ENCODE assay signal across 22 cellular contexts in genomic region chr10:6115411-6115800, GRCh38. TPM values are rescaled to one million over a fixed set of nuclear protein-coding genes. Genes with fewer than 3 reads are reported as not detected.
DNase-seq lines count a peak whose midpoint lies in the region; ATAC-seq and TF ChIP-seq lines count a peak whose summit lies in the region.
"Had no signal": no experiment of that assay in that cellular context is flagged by ENCODE, and none has a peak within 500 bp of the region (broad histone marks: within the 10 kb centered on the region; RNA-seq: fewer than 3 reads in every experiment).

No MANE protein-coding gene starts in this region.

- peaks cover 33 to 59% (median 51%) of the 10 kb centered on the region in 5 donors for H3K36me3 ChIP-seq in subcutaneous abdominal adipose tissue (ENCODE audit: control insufficient read depth in 5 of 5, insufficient read depth in 5 of 5, low read length in 5 of 5)

- DNase-seq in activated naive CD4-positive, alpha-beta T cell treated with anti-CD3 and anti-CD28 coated beads for 36 hours, result no peak
- no peak for DNase-seq in activated naive CD4-positive, alpha-beta T cell treated with anti-CD3 and anti-CD28 coated beads, Interleukin-2, amount 50 U/mL, for 72 hours (ENCODE audit: low spot score in 2 of 2)
- peak; percentile 32 for DNase-seq in fibroblast of the aortic adventitia (ENCODE audit: low read depth)
- no peak for DNase-seq in activated CD4-positive, alpha-beta T cell treated with anti-CD3 and anti-CD28 coated beads for 1 hour
- DNase-seq: activated B cell treated with CpG ODN at 0.5 μM for 24 hours; activated gamma-delta T cell treated with Interleukin-2 at 50 U/mL for 16 hours; CD4-positive, CD25-positive, alpha-beta regulatory T cell; DND-41; natural killer cell; NCI-H2081 treated with DMSO at 0.1 percent for 48 hours; NCI-H748 treated with DMSO at 0.1 percent for 48 hours; stimulated activated naive CD8-positive, alpha-beta T cell treated with anti-CD3 and anti-CD28 coated beads, Interleukin-15, Interleukin-2, amounts not matched to agents 100 U/mL and 50 U/mL, for 24 hours had no signal

- peaks cover 0 to 17% (median 13%) of the 10 kb centered on the region in 5 donors for H3K4me1 ChIP-seq in subcutaneous abdominal adipose tissue (ENCODE audit: control insufficient read depth in 5 of 5, insufficient read depth in 5 of 5, low read length in 5 of 5)
- H3K4me1 ChIP-seq: prostate gland had no signal

- peak overlapping the region in 1 of 5 donors; percentile 47 for H3K9ac ChIP-seq in subcutaneous abdominal adipose tissue (ENCODE audit: low read length in 5 of 5)

- H3K27me3 ChIP-seq in subcutaneous abdominal adipose tissue (ENCODE audit: control insufficient read depth in 5 of 5, insufficient read depth in 4 of 5, low read length in 5 of 5), result no peaks in the 10 kb centered on the region
- H3K27me3 ChIP-seq: foreskin keratinocyte had no signal

- no peaks in the 10 kb centered on the region for H3K9me3 Mint-ChIP-seq in activated naive CD4-positive, alpha-beta T cell treated with anti-CD3 and anti-CD28 coated beads for 36 hours
- H3K9me3 Mint-ChIP-seq in activated naive CD4-positive, alpha-beta T cell treated with anti-CD3 and anti-CD28 coated beads, Interleukin-2, amount 50 U/mL, for 72 hours, result no peaks in the 10 kb centered on the region
- H3K9me3 Mint-ChIP-seq in activated T-helper 17 cell treated with anti-CD3 and anti-CD28 coated beads, Interleukin-2, amount 50 U/mL, for 72 hours, result no peaks in the 10 kb centered on the region
- H3K9me3 Mint-ChIP-seq: activated B cell treated with CpG ODN at 0.5 μM for 24 hours; brain; CD4-positive, CD25-positive, alpha-beta regulatory T cell; natural killer cell had no signal

- no peak overlapping the region for H3K4me3 Mint-ChIP-seq in activated naive CD4-positive, alpha-beta T cell treated with anti-CD3 and anti-CD28 coated beads for 36 hours
- peak overlapping the region; percentile 19 for H3K4me3 Mint-ChIP-seq in activated T-helper 17 cell treated with anti-CD3 and anti-CD28 coated beads, Interleukin-2, amount 50 U/mL, for 72 hours
- H3K4me3 Mint-ChIP-seq: activated B cell treated with CpG ODN at 0.5 μM for 24 hours; brain; CD4-positive, CD25-positive, alpha-beta regulatory T cell; natural killer cell had no signal

- TF ChIP-seq CTCF in fibroblast of the aortic adventitia (IDR thresholded peaks at IDR 0.05; ENCODE audit: insufficient read depth, low read length), result no peak

- CTCF ChIA-PET in activated naive CD4-positive, alpha-beta T cell treated with anti-CD3 and anti-CD28 coated beads for 36 hours (lab: Charles Lee), result interaction anchor here (1.1 kb wide), 1 partner anchor 36 kb away, joined by 3 read pairs; no protein-coding TSS in a partner anchor

- H3K27me3 Mint-ChIP-seq in activated naive CD4-positive, alpha-beta T cell treated with anti-CD3 and anti-CD28 coated beads for 36 hours (ENCODE audit: low read depth), result no peaks in the 10 kb centered on the region
- no peaks in the 10 kb centered on the region for H3K27me3 Mint-ChIP-seq in activated T-helper 17 cell treated with anti-CD3 and anti-CD28 coated beads, Interleukin-2, amount 50 U/mL, for 72 hours
- H3K27me3 Mint-ChIP-seq: activated B cell treated with CpG ODN at 0.5 μM for 24 hours; brain; CD4-positive, CD25-positive, alpha-beta regulatory T cell had no signal

- no peaks in the 10 kb centered on the region for H3K9me3 ChIP-seq in subcutaneous abdominal adipose tissue (ENCODE audit: control insufficient read depth in 5 of 5, low read length in 5 of 5)
- H3K9me3 ChIP-seq: A549, prostate gland had no signal

- no peak for ATAC-seq in activated naive CD4-positive, alpha-beta T cell treated with anti-CD3 and anti-CD28 coated beads, Interleukin-2, amount 50 U/mL, for 72 hours
- ATAC-seq in activated T-helper 17 cell treated with anti-CD3 and anti-CD28 coated beads, Interleukin-2, amount 50 U/mL, for 72 hours (replicated peaks), result no peak
- ATAC-seq in HG03342 (IDR thresholded peaks at IDR 0.05; ENCODE audit: unreplicated experiment) (no peak), HG02852 (IDR thresholded peaks at IDR 0.05; ENCODE audit: unreplicated experiment) (no peak)
- ATAC-seq: foreskin keratinocyte; natural killer cell; Panc1; stimulated activated naive CD8-positive, alpha-beta T cell treated with anti-CD3 and anti-CD28 coated beads, Interleukin-15, Interleukin-2, amounts not matched to agents 100 U/mL and 50 U/mL, for 24 hours had no signal

- intact Hi-C loops in activated naive CD4-positive, alpha-beta T cell treated with anti-CD3 and anti-CD28 coated beads for 36 hours (cut with micrococcal nuclease), result no loop called here

- no peak overlapping the region for H3K4me3 ChIP-seq in fibroblast of the aortic adventitia (ENCODE audit: low read depth, low read length)
- no peak overlapping the region for H3K4me3 ChIP-seq in subcutaneous abdominal adipose tissue (ENCODE audit: low read depth in 1 of 5, low read length in 5 of 5)
- H3K4me3 ChIP-seq: A549, prostate gland had no signal

- H3K27ac ChIP-seq in subcutaneous abdominal adipose tissue (ENCODE audit: low read depth, low read length), result peak overlapping the region; percentile 62
- H3K27ac ChIP-seq: A549, foreskin keratinocyte, prostate gland had no signal

- H3K4me1 Mint-ChIP-seq in activated naive CD4-positive, alpha-beta T cell treated with anti-CD3 and anti-CD28 coated beads for 36 hours (ENCODE audit: low read depth), result peaks cover 32% of the 10 kb centered on the region
- peaks cover 44% of the 10 kb centered on the region for H3K4me1 Mint-ChIP-seq in activated T-helper 17 cell treated with anti-CD3 and anti-CD28 coated beads, Interleukin-2, amount 50 U/mL, for 72 hours
- H3K4me1 Mint-ChIP-seq: activated B cell treated with CpG ODN at 0.5 μM for 24 hours had no signal

- H3K27ac Mint-ChIP-seq in activated naive CD4-positive, alpha-beta T cell treated with anti-CD3 and anti-CD28 coated beads for 36 hours, result peak overlapping the region; percentile 64
- peak overlapping the region in 1 of 2 donors; percentile 33 for H3K27ac Mint-ChIP-seq in activated naive CD4-positive, alpha-beta T cell treated with anti-CD3 and anti-CD28 coated beads, Interleukin-2, amount 50 U/mL, for 72 hours
- peak overlapping the region; percentile 73 for H3K27ac Mint-ChIP-seq in activated T-helper 17 cell treated with anti-CD3 and anti-CD28 coated beads, Interleukin-2, amount 50 U/mL, for 72 hours
- H3K27ac Mint-ChIP-seq: activated B cell treated with CpG ODN at 0.5 μM for 24 hours, natural killer cell had no signal

- peaks cover 52% of the 10 kb centered on the region for H3K36me3 Mint-ChIP-seq in activated naive CD4-positive, alpha-beta T cell treated with anti-CD3 and anti-CD28 coated beads for 36 hours (ENCODE audit: low read depth)
- peaks cover 25 to 44% of the 10 kb centered on the region in 2 donors for H3K36me3 Mint-ChIP-seq in activated naive CD4-positive, alpha-beta T cell treated with anti-CD3 and anti-CD28 coated beads, Interleukin-2, amount 50 U/mL, for 72 hours
- peaks cover 66% of the 10 kb centered on the region for H3K36me3 Mint-ChIP-seq in activated T-helper 17 cell treated with anti-CD3 and anti-CD28 coated beads, Interleukin-2, amount 50 U/mL, for 72 hours (ENCODE audit: low read depth)

RNA-seq across cellular contexts. Expression of gene RBM17, which starts 26.6 kb away (rescaled TPM):
- total RNA-seq in activated naive CD4-positive, alpha-beta T cell treated with anti-CD3 and anti-CD28 coated beads for 36 hours, result 100 to 1,000 TPM; 157 to 162 TPM
- 100 to 1,000 TPM; 141 to 227 TPM for total RNA-seq in activated naive CD4-positive, alpha-beta T cell treated with anti-CD3 and anti-CD28 coated beads, Interleukin-2, amount 50 U/mL, for 72 hours
- total RNA-seq in activated T-helper 17 cell treated with anti-CD3 and anti-CD28 coated beads, Interleukin-2, amount 50 U/mL, for 72 hours, result 100 to 1,000 TPM; 157 to 253 TPM
- total RNA-seq in fibroblast of the aortic adventitia (ENCODE audit: low replicate concordance), result 41.8 and 68.9 TPM in 2 replicates

RNA-seq across cellular contexts. Expression of gene IL2RA, which starts 53.2 kb away (rescaled TPM):
- 100 to 1,000 TPM; 443 to 471 TPM for total RNA-seq in activated naive CD4-positive, alpha-beta T cell treated with anti-CD3 and anti-CD28 coated beads for 36 hours
- total RNA-seq in activated naive CD4-positive, alpha-beta T cell treated with anti-CD3 and anti-CD28 coated beads, Interleukin-2, amount 50 U/mL, for 72 hours, result 100 to 1,000 TPM; 531 to 706 TPM
- 1,000 to 10,000 TPM; 1,342 to 1,348 TPM for total RNA-seq in activated T-helper 17 cell treated with anti-CD3 and anti-CD28 coated beads, Interleukin-2, amount 50 U/mL, for 72 hours
- not detected in 2 replicates for total RNA-seq in fibroblast of the aortic adventitia (ENCODE audit: low replicate concordance)
- total RNA-seq: foreskin keratinocyte, lung microvascular endothelial cell had no signal

Comparison
In these comparisons a context has a peak if more than half of its experiments do, and no peak if none do; other contexts are left out.
1. RNA of gene IL2RA, which starts 53.2 kb away (total RNA-seq): 1,342 to 1,348 TPM in activated T-helper 17 cell treated with anti-CD3 and anti-CD28 coated beads, Interleukin-2, amount 50 U/mL, for 72 hours, 531 to 706 TPM in activated naive CD4-positive, alpha-beta T cell treated with anti-CD3 and anti-CD28 coated beads, Interleukin-2, amount 50 U/mL, for 72 hours and 443 to 471 TPM in activated naive CD4-positive, alpha-beta T cell treated with anti-CD3 and anti-CD28 coated beads for 36 hours; not detected in fibroblast of the aortic adventitia; every median in the first group is over 100 times any median in the second.